Comparison of ENCODE assay signal across 16 cellular contexts in genomic region chr10:69315610-69316312, GRCh38. TPM values are rescaled to one million over a fixed set of nuclear protein-coding genes. Genes with fewer than 3 reads are reported as not detected.
DNase-seq lines count a peak whose midpoint lies in the region; ATAC-seq, FAIRE-seq and TF ChIP-seq lines count a peak whose summit lies in the region.
"Had no signal": no experiment of that assay in that cellular context is flagged by ENCODE, and none has a peak within 500 bp of the region (broad histone marks: within the 10 kb centered on the region; RNA-seq: fewer than 3 reads in every experiment).

No MANE protein-coding gene starts in this region.

- CTCF ChIA-PET in activated CD8-positive, alpha-beta T cell treated with anti-CD3 and anti-CD28 coated beads, Interleukin-2, amount 10 ng/mL, durations not matched to agents 7 days and 5 days (lab: Charles Lee): interaction anchor here (2.7 to 4.3 kb wide), 2 partner anchors 12 to 77 kb away, joined by 8 to 15 read pairs; no protein-coding TSS in a partner anchor

- H3K4me2 ChIP-seq in keratinocyte (ENCODE audit: control insufficient read depth, extremely low read depth, insufficient read depth, low read depth, low read length): no peak overlapping the region

- H4K20me1 ChIP-seq in keratinocyte (ENCODE audit: control insufficient read depth, extremely low read depth, insufficient read depth, low read length): peaks cover 3% of the 10 kb centered on the region

- H3K27ac Mint-ChIP-seq in stimulated activated naive CD8-positive, alpha-beta T cell treated with anti-CD3 and anti-CD28 coated beads, Interleukin-15, amount 100 ng/mL, for 72 hours: peak overlapping the region in 1 of 2 donors; percentile 78
- peak overlapping the region; percentile 45 for H3K27ac Mint-ChIP-seq in activated CD8-positive, alpha-beta T cell treated with anti-CD3 and anti-CD28 coated beads, Interleukin-2, amount 10 ng/mL, durations not matched to agents 7 days and 5 days
- no peak overlapping the region for H3K27ac Mint-ChIP-seq in osteocyte (ENCODE audit: unreplicated experiment)

- no peak overlapping the region for H3K9ac ChIP-seq in keratinocyte (ENCODE audit: control insufficient read depth, extremely low read depth, insufficient read depth, low read length)

- H3K79me2 ChIP-seq in keratinocyte (ENCODE audit: control insufficient read depth, insufficient read depth, low read length): peaks cover 21% of the 10 kb centered on the region

- no peaks in the 10 kb centered on the region for H3K27me3 Mint-ChIP-seq in stimulated activated naive CD8-positive, alpha-beta T cell treated with anti-CD3 and anti-CD28 coated beads, Interleukin-15, amount 100 ng/mL, for 72 hours
- H3K27me3 Mint-ChIP-seq in activated CD8-positive, alpha-beta T cell treated with anti-CD3 and anti-CD28 coated beads, Interleukin-2, amount 10 ng/mL, durations not matched to agents 7 days and 5 days (ENCODE audit: low read depth): no peaks in the 10 kb centered on the region
- H3K27me3 Mint-ChIP-seq in osteocyte (ENCODE audit: unreplicated experiment): no peaks in the 10 kb centered on the region

- dilution Hi-C loops in keratinocyte (cut with MboI; ENCODE audit: extremely low pct_ligation_motif_present, low sequenced_read_pairs): no loop called here

- TF ChIP-seq CTCF in keratinocyte (optimal IDR thresholded peaks at IDR 0.05 in 1 of 3, IDR thresholded peaks at IDR 0.05 in 1 of 3, conservative IDR thresholded peaks at IDR 0.05 in 1 of 3; ENCODE audit: extremely low read depth in 1 of 3, insufficient read depth in 2 of 3, low read length in 3 of 3) (no peak), vagina (IDR thresholded peaks at IDR 0.05) (no peak), GM20000 (IDR thresholded peaks at IDR 0.05; ENCODE audit: extremely low read depth, missing control alignments) (no peak), D721Med (IDR thresholded peaks at IDR 0.05; ENCODE audit: insufficient read depth, missing control alignments) (no peak), osteocyte (IDR thresholded peaks at IDR 0.05) (no peak)

- no peak for ATAC-seq in stimulated activated naive CD8-positive, alpha-beta T cell treated with anti-CD3 and anti-CD28 coated beads, Interleukin-15, Interleukin-2, amounts not matched to agents 100 U/mL and 50 U/mL, for 24 hours
- no peak for ATAC-seq in stimulated activated naive CD8-positive, alpha-beta T cell treated with anti-CD3 and anti-CD28 coated beads, Interleukin-15, amount 100 ng/mL, for 72 hours
- no peak for ATAC-seq in activated CD8-positive, alpha-beta T cell treated with anti-CD3 and anti-CD28 coated beads, Interleukin-2, amount 10 ng/mL, durations not matched to agents 7 days and 5 days

- intact Hi-C loops in vagina (cut with DNase I): loop anchor here (5.0 kb wide), 1 partner anchor 62 kb away; no protein-coding TSS in a partner anchor

- no peaks in the 10 kb centered on the region for H3K9me3 ChIP-seq in keratinocyte (ENCODE audit: control insufficient read depth, low read depth, low read length)
- H3K9me3 ChIP-seq in vagina: no peaks in the 10 kb centered on the region
- H3K9me3 ChIP-seq: esophagus muscularis mucosa had no signal

- DNase-seq in stimulated activated naive CD8-positive, alpha-beta T cell treated with anti-CD3 and anti-CD28 coated beads, Interleukin-15, Interleukin-2, amounts not matched to agents 100 U/mL and 50 U/mL, for 24 hours: peak; percentile 11
- DNase-seq in stimulated activated naive CD8-positive, alpha-beta T cell treated with anti-CD3 and anti-CD28 coated beads, Interleukin-15, amount 100 ng/mL, for 72 hours: no peak
- no peak for DNase-seq in activated CD8-positive, alpha-beta T cell treated with anti-CD3 and anti-CD28 coated beads, Interleukin-2, amount 10 ng/mL, durations not matched to agents 7 days and 5 days
- no peak for DNase-seq in keratinocyte (ENCODE audit: low read depth, low spot score)
- DNase-seq in vagina (ENCODE audit: extremely low spot score in 2 of 2): no peak
- no peak for DNase-seq in GM20000 (ENCODE audit: low spot score)
- no peak for DNase-seq in D721Med (ENCODE audit: insufficient read length, low spot score)
- DNase-seq in osteocyte (ENCODE audit: extremely low spot score, unreplicated experiment): no peak
- DNase-seq: NCI-H1048; retina; stimulated activated CD4-positive, alpha-beta T cell treated with anti-CD3 and anti-CD28 coated beads, Interleukin-4, amount 100 ng/mL, for 4 hours had no signal

- no peaks in the 10 kb centered on the region for H3K9me1 ChIP-seq in keratinocyte (ENCODE audit: control insufficient read depth, extremely low read depth, insufficient read depth, low read length)

- H3K27ac ChIP-seq in keratinocyte (ENCODE audit: control insufficient read depth, insufficient read depth, low read length): peak overlapping the region; percentile 44
- peak overlapping the region; percentile 95 for H3K27ac ChIP-seq in vagina

- H3K4me3 ChIP-seq in keratinocyte (ENCODE audit: control insufficient read depth in 2 of 3, extremely low read depth in 1 of 3, insufficient read depth in 2 of 3, low read depth in 1 of 3, low read length in 3 of 3) (no peak overlapping the region), vagina (no peak overlapping the region)
- H3K4me3 ChIP-seq: esophagus muscularis mucosa, lung had no signal

- H3K27me3 ChIP-seq in keratinocyte (ENCODE audit: control insufficient read depth, extremely low read depth, insufficient read depth, low read length) (no peaks in the 10 kb centered on the region), vagina (no peaks in the 10 kb centered on the region)

- H3K9me3 Mint-ChIP-seq in stimulated activated naive CD8-positive, alpha-beta T cell treated with anti-CD3 and anti-CD28 coated beads, Interleukin-15, amount 100 ng/mL, for 72 hours: no peaks in the 10 kb centered on the region
- no peaks in the 10 kb centered on the region for H3K9me3 Mint-ChIP-seq in activated CD8-positive, alpha-beta T cell treated with anti-CD3 and anti-CD28 coated beads, Interleukin-2, amount 10 ng/mL, durations not matched to agents 7 days and 5 days (ENCODE audit: insufficient read depth)
- no peaks in the 10 kb centered on the region for H3K9me3 Mint-ChIP-seq in osteocyte (ENCODE audit: unreplicated experiment)

- peaks cover 0 to 7% of the 10 kb centered on the region in 2 experiments for H3K36me3 ChIP-seq in keratinocyte (ENCODE audit: control insufficient read depth in 2 of 2, extremely low read depth in 1 of 2, insufficient read depth in 2 of 2, low read length in 2 of 2)
- H3K36me3 ChIP-seq in vagina: no peaks in the 10 kb centered on the region
- H3K36me3 ChIP-seq: esophagus muscularis mucosa had no signal

- POLR2A ChIA-PET in activated CD8-positive, alpha-beta T cell treated with anti-CD3 and anti-CD28 coated beads, Interleukin-2, amount 10 ng/mL, durations not matched to agents 7 days and 5 days (lab: Charles Lee): no interaction called here

- H2AFZ ChIP-seq in keratinocyte (ENCODE audit: control insufficient read depth, low read length): no peak overlapping the region

- H3K36me3 Mint-ChIP-seq in activated CD8-positive, alpha-beta T cell treated with anti-CD3 and anti-CD28 coated beads, Interleukin-2, amount 10 ng/mL, durations not matched to agents 7 days and 5 days (ENCODE audit: low read depth): peaks cover 14% of the 10 kb centered on the region
- no peaks in the 10 kb centered on the region for H3K36me3 Mint-ChIP-seq in osteocyte (ENCODE audit: unreplicated experiment)

- peaks cover 43% of the 10 kb centered on the region for H3K4me1 Mint-ChIP-seq in stimulated activated naive CD8-positive, alpha-beta T cell treated with anti-CD3 and anti-CD28 coated beads, Interleukin-15, amount 100 ng/mL, for 72 hours
- H3K4me1 Mint-ChIP-seq in activated CD8-positive, alpha-beta T cell treated with anti-CD3 and anti-CD28 coated beads, Interleukin-2, amount 10 ng/mL, durations not matched to agents 7 days and 5 days (ENCODE audit: low read depth): peaks cover 35% of the 10 kb centered on the region
- peaks cover 16% of the 10 kb centered on the region for H3K4me1 Mint-ChIP-seq in osteocyte (ENCODE audit: unreplicated experiment)

- peak overlapping the region in 1 of 2 donors; percentile 6 for H3K4me3 Mint-ChIP-seq in stimulated activated naive CD8-positive, alpha-beta T cell treated with anti-CD3 and anti-CD28 coated beads, Interleukin-15, amount 100 ng/mL, for 72 hours
- H3K4me3 Mint-ChIP-seq in activated CD8-positive, alpha-beta T cell treated with anti-CD3 and anti-CD28 coated beads, Interleukin-2, amount 10 ng/mL, durations not matched to agents 7 days and 5 days: no peak overlapping the region
- H3K4me3 Mint-ChIP-seq in osteocyte (ENCODE audit: unreplicated experiment): no peak overlapping the region

- H3K4me1 ChIP-seq in keratinocyte (ENCODE audit: control insufficient read depth, extremely low read depth, insufficient read depth, low read length) (peaks cover 32% of the 10 kb centered on the region), vagina (peaks cover 25% of the 10 kb centered on the region)

- FAIRE-seq in keratinocyte (lab: Jason Lieb, UNC) (no peak), D721Med (lab: Jason Lieb, UNC) (no peak)
- FAIRE-seq: G401.6, GM18507, TTC549 had no signal

- TF ChIP-seq POLR2A in vagina (IDR thresholded peaks at IDR 0.05): no peak

RNA-seq across cellular contexts. Expression of gene HK1, which starts 37.5 kb away (rescaled TPM):
- 100 to 1,000 TPM; 153 to 154 TPM for total RNA-seq in activated CD8-positive, alpha-beta T cell treated with anti-CD3 and anti-CD28 coated beads, Interleukin-2, amount 10 ng/mL, durations not matched to agents 7 days and 5 days
- polyA plus RNA-seq in keratinocyte: 90.9 to 113 TPM (median 106 TPM) in 3 replicates
- 96.6 TPM for polyA plus RNA-seq in keratinocyte (2011; ENCODE audit: low read depth)
- 84.2 and 112 TPM in 2 replicates for polyA plus RNA-seq in keratinocyte (2011; cell fraction: cytosol; rRNA removed)
- 148 and 167 TPM in 2 replicates for polyA plus RNA-seq in keratinocyte (2011; cell fraction: nucleus; rRNA removed)
- 153 and 155 TPM in 2 replicates for polyA plus RNA-seq in keratinocyte (2012; ENCODE audit: low replicate concordance)
- 122 to 178 TPM (median 152 TPM) in 3 replicates for polyA minus RNA-seq in keratinocyte
- polyA minus RNA-seq in keratinocyte (2011; cell fraction: cytosol; rRNA and poly(A)+ RNA removed): 85.8 TPM
- polyA minus RNA-seq in keratinocyte (2011; cell fraction: nucleus; rRNA and poly(A)+ RNA removed): 63.3 and 108 TPM in 2 replicates
- total RNA-seq in vagina: 106 TPM
- 59.4 and 61.3 TPM in 2 replicates for total RNA-seq in osteocyte
